Comparison of ENCODE assay signal across 1 cellular context in genomic region chr5:134561871-134562296, GRCh38.
TF ChIP-seq lines count a peak whose summit lies in the region.

No MANE protein-coding gene starts in this region.

TF ChIP-seq in GM23338, 12 proteins besides CTCF, POLR2A, EP300 and RAD21 (continued from another document):
- no peak for TF ChIP-seq ZNF462 (CRISPR knock-in tag; IDR thresholded peaks at IDR 0.05)
